8 cellular contexts compared by ENCODE assay signal in genomic region chr7:129224251-129225205, GRCh38. TPM values are rescaled to one million over a fixed set of nuclear protein-coding genes. Genes with fewer than 3 reads are reported as not detected.
DNase-seq lines count a peak whose midpoint lies in the region; ATAC-seq and TF ChIP-seq lines count a peak whose summit lies in the region.

Gene AHCYL2 (plus strand): TSS chr7:129225030.

- no peaks in the 10 kb centered on the region for H3K9me3 Mint-ChIP-seq in T-cell

- POLR2A ChIA-PET in T-cell (lab: Charles Lee) = interaction anchor here in 1 of 2 donors (0.6 kb wide), 2 partner anchors 47 to 750 kb away, joined by 3 to 4 read pairs; no protein-coding TSS in a partner anchor

- intact Hi-C loops in heart left ventricle (cut with DNase I) (loop anchor here in 6 of 10 donors (5.0 to 10.0 kb wide), 5 partner anchors 73 to 420 kb away; partner anchors contain the start of gene NRF1 (in 4 of the 6)), transverse colon (cut with DNase I; ENCODE audit: low total_unique reads) (no loop called here)

- H3K27ac Mint-ChIP-seq in T-cell = peak within 1 kb of the TSS; percentile 95 to 99

- ATAC-seq in HG02870 (IDR thresholded peaks at IDR 0.05; ENCODE audit: unreplicated experiment) (peak; percentile 89), T-cell (replicated peaks in 1 of 4) (peak; percentile 91 to 93 (median 92)), heart left ventricle (peak; percentile 99 to 100 (median 99))

- no peak for TF ChIP-seq CTCF in GM13977 (IDR thresholded peaks at IDR 0.05; ENCODE audit: extremely low read depth, insufficient read depth, missing control alignments)
- no peak for TF ChIP-seq CTCF in heart left ventricle (IDR thresholded peaks at IDR 0.05)
- TF ChIP-seq CTCF in transverse colon (IDR thresholded peaks at IDR 0.05) = no peak

- whole genome bisulfite sequencing in adipose tissue, 3 donors = 0 to 1% (median 0%) methylated on average over 47 to 63 of the region's 63 CpGs
- 0 to 1% (median 0%) methylated on average over 47 to 63 of the region's 63 CpGs for WGBS in heart left ventricle, 4 donors
- 0 to 1% methylated on average over 2 to 43 of the region's 63 CpGs for WGBS in transverse colon (ENCODE audit: low coverage in 1 of 2), 2 donors

- H3K4me1 ChIP-seq in heart left ventricle (peaks cover 0 to 31% (median 9%) of the 10 kb centered on the region in 12 donors), transverse colon (peaks cover 11 to 37% (median 17%) of the 10 kb centered on the region in 4 donors)

- peaks cover 44 to 53% (median 46%) of the 10 kb centered on the region in 3 donors for H3K4me1 Mint-ChIP-seq in T-cell

- no peaks in the 10 kb centered on the region for H3K36me3 ChIP-seq in heart left ventricle
- H3K36me3 ChIP-seq in transverse colon = no peaks in the 10 kb centered on the region

- H3K27me3 ChIP-seq in heart left ventricle (no peaks in the 10 kb centered on the region), transverse colon (no peaks in the 10 kb centered on the region)

- TF ChIP-seq EP300 in transverse colon (IDR thresholded peaks at IDR 0.05; ENCODE audit: low read depth) = no peak

- TF ChIP-seq POLR2A in heart left ventricle (IDR thresholded peaks at IDR 0.05) = peak in 1 of 2 donors; percentile 25
- peak; percentile 50 for TF ChIP-seq POLR2A in transverse colon (IDR thresholded peaks at IDR 0.05)

- DNase-seq in GM13977 (ENCODE audit: low spot score) (peak; percentile 94), NCI-H146 (lab: John Stamatoyannopoulos, UW) (peak; percentile 98), T-cell (peak; percentile 93 to 99 (median 98)), heart left ventricle (peak; percentile 98 to 99 (median 99)), pons (ENCODE audit: low spot score) (peak; percentile 98), transverse colon (peak; percentile 99)

- H3K27me3 Mint-ChIP-seq in T-cell = no peaks in the 10 kb centered on the region

- CTCF ChIA-PET in T-cell (lab: Charles Lee) = interaction anchor here (0.6 to 1.7 kb wide), 9 partner anchors 40 to 986 kb away, joined by 3 to 17 read pairs (median 4); no protein-coding TSS in a partner anchor

- no peaks in the 10 kb centered on the region for H3K36me3 Mint-ChIP-seq in T-cell

- H3K9me3 ChIP-seq in heart left ventricle (no peaks in the 10 kb centered on the region), transverse colon (no peaks in the 10 kb centered on the region)

- in situ Hi-C loops in GM13977 (cut with MboI; ENCODE audit: low pct_unique_long_range_greater_than_20kb, low sequenced_read_pairs, unreplicated experiment) = loop anchor here (10.0 to 25.0 kb wide), 2 partner anchors 50 to 238 kb away; no protein-coding TSS in a partner anchor
- in situ Hi-C loops in transverse colon (cut with MboI; ENCODE audit: low pct_ligation_motif_present in 1 of 4, low pct_unique_long_range_greater_than_20kb in 1 of 4, low sequenced_read_pairs in 3 of 4) = loop anchor here in 3 of 4 donors (10.0 to 25.0 kb wide), 2 partner anchors 50 to 238 kb away; no protein-coding TSS in a partner anchor

- H3K4me3 ChIP-seq in heart left ventricle (peak within 1 kb of the TSS; percentile 71 to 99 (median 85)), transverse colon (peak within 1 kb of the TSS; percentile 55 to 96 (median 85))

- H3K27ac ChIP-seq in adipose tissue (ENCODE audit: low read depth, low read length) (peak within 1 kb of the TSS; percentile 66), heart left ventricle (peak within 1 kb of the TSS; percentile 90 to 99 (median 95)), transverse colon (peak within 1 kb of the TSS; percentile 92 to 95 (median 95))

- peak within 1 kb of the TSS; percentile 80 to 94 (median 92) for H3K4me3 Mint-ChIP-seq in T-cell

RNA-seq across cellular contexts. Expression of gene AHCYL2, which starts in this region (rescaled TPM):
- total RNA-seq in T-cell (10 to 100 TPM; 13.1 to 17.6 (median 15.9) TPM), heart left ventricle (1 to 10 TPM; 3.6 to 7.6 (median 6.5) TPM), transverse colon (100 to 1,000 TPM in 3 of 4 donors, 10 to 100 TPM in 1; 93.7 to 635 (median 551) TPM)
- polyA plus RNA-seq in adipose tissue (1 to 10 TPM; 4.1 to 5.8 (median 5.3) TPM), heart left ventricle (1 to 10 TPM; 1.3 to 5.6 TPM)

Comparison
In these comparisons a context has a peak if more than half of its experiments do, and no peak if none do; other contexts are left out.
1. Peak in every context shown above with its lines: DNase-seq, ATAC-seq, H3K4me3 ChIP-seq and H3K27ac ChIP-seq.
2. RNA of gene AHCYL2 (total RNA-seq): 93.7 to 635 TPM in transverse colon; 13.1 to 17.6 TPM in T-cell and 3.6 to 7.6 TPM in heart left ventricle; every median in the first group is over 4 times any median in the second.